Comparison of ENCODE assay signal across 11 cellular contexts in genomic region chr4:10655968-10656367, GRCh38. TPM values are rescaled to one million over a fixed set of nuclear protein-coding genes. Genes with fewer than 3 reads are reported as not detected.
DNase-seq lines count a peak whose midpoint lies in the region; ATAC-seq and TF ChIP-seq lines count a peak whose summit lies in the region.
"Had no signal": no experiment of that assay in that cellular context is flagged by ENCODE, and none has a peak within 500 bp of the region (broad histone marks: within the 10 kb centered on the region; RNA-seq: fewer than 3 reads in every experiment).

No MANE protein-coding gene starts in this region.

- peaks cover 21% of the 10 kb centered on the region for H3K4me1 Mint-ChIP-seq in activated CD4-positive, alpha-beta memory T cell treated with anti-CD3 and anti-CD28 coated beads, Interleukin-2, amount 10 ng/mL, durations not matched to agents 7 days and 5 days
- peaks cover 24% of the 10 kb centered on the region for H3K4me1 Mint-ChIP-seq in activated CD4-positive, alpha-beta memory T cell treated with anti-CD3 and anti-CD28 coated beads for 36 hours (ENCODE audit: low read depth)
- peaks cover 33% of the 10 kb centered on the region for H3K4me1 Mint-ChIP-seq in stimulated activated effector memory CD8-positive, alpha-beta T cell treated with anti-CD3 and anti-CD28 coated beads, Interleukin-12 subunit alpha, Interleukin-12 subunit beta, amount 100 ng/mL, for 72 hours
- peaks cover 5% of the 10 kb centered on the region for H3K4me1 Mint-ChIP-seq in nephron progenitor cell

- DNase-seq in activated CD4-positive, alpha-beta memory T cell treated with anti-CD3 and anti-CD28 coated beads, Interleukin-2, amount 10 ng/mL, durations not matched to agents 7 days and 5 days = no peak
- no peak for DNase-seq in activated CD4-positive, alpha-beta memory T cell treated with anti-CD3 and anti-CD28 coated beads for 36 hours
- DNase-seq in Panc1 (ENCODE audit: low read depth, low spot score) (peak; percentile 13), cardiac fibroblast (ENCODE audit: low read depth in 2 of 2) (peak; percentile 27 to 81), DMS79 (lab: John Stamatoyannopoulos, UW) (no peak), gastrocnemius medialis (no peak), nephron progenitor cell (no peak)
- no peak for DNase-seq in stimulated activated effector memory CD8-positive, alpha-beta T cell treated with anti-CD3 and anti-CD28 coated beads, Interleukin-12 subunit alpha, Interleukin-12 subunit beta, amount 100 ng/mL, for 72 hours (ENCODE audit: low spot score in 2 of 2)
- DNase-seq: effector memory CD8-positive, alpha-beta T cell; NCI-H526; T-helper 9 cell had no signal

- no peak for ATAC-seq in Panc1
- peak; percentile 63 for ATAC-seq in stimulated activated effector memory CD8-positive, alpha-beta T cell treated with anti-CD3 and anti-CD28 coated beads, Interleukin-12 subunit alpha, Interleukin-12 subunit beta, amount 100 ng/mL, for 72 hours
- ATAC-seq in gastrocnemius medialis = no peak
- ATAC-seq: effector memory CD8-positive, alpha-beta T cell had no signal

- H3K9me3 Mint-ChIP-seq in activated CD4-positive, alpha-beta memory T cell treated with anti-CD3 and anti-CD28 coated beads, Interleukin-2, amount 10 ng/mL, durations not matched to agents 7 days and 5 days = no peaks in the 10 kb centered on the region
- no peaks in the 10 kb centered on the region for H3K9me3 Mint-ChIP-seq in activated CD4-positive, alpha-beta memory T cell treated with anti-CD3 and anti-CD28 coated beads for 36 hours
- H3K9me3 Mint-ChIP-seq in stimulated activated effector memory CD8-positive, alpha-beta T cell treated with anti-CD3 and anti-CD28 coated beads, Interleukin-12 subunit alpha, Interleukin-12 subunit beta, amount 100 ng/mL, for 72 hours = no peaks in the 10 kb centered on the region
- H3K9me3 Mint-ChIP-seq in nephron progenitor cell = no peaks in the 10 kb centered on the region
- H3K9me3 Mint-ChIP-seq: effector memory CD8-positive, alpha-beta T cell had no signal

- POLR2A ChIA-PET in activated CD4-positive, alpha-beta memory T cell treated with anti-CD3 and anti-CD28 coated beads, Interleukin-2, amount 10 ng/mL, durations not matched to agents 7 days and 5 days (lab: Charles Lee) = interaction anchor here (0.9 to 1.6 kb wide), 2 partner anchors 15 to 20 kb away, joined by 3 read pairs; no protein-coding TSS in a partner anchor
- POLR2A ChIA-PET in activated CD4-positive, alpha-beta memory T cell treated with anti-CD3 and anti-CD28 coated beads for 36 hours (lab: Charles Lee) = no interaction called here
- POLR2A ChIA-PET in Panc1 (lab: Charles Lee) = no interaction called here

- in situ Hi-C loops in Panc1 (cut with HindIII; ENCODE audit: low pct_unique_long_range_greater_than_20kb, low sequenced_read_pairs) (no loop called here), gastrocnemius medialis (cut with MboI; ENCODE audit: low sequenced_read_pairs in 4 of 4) (no loop called here)

- H3K4me3 Mint-ChIP-seq in activated CD4-positive, alpha-beta memory T cell treated with anti-CD3 and anti-CD28 coated beads, Interleukin-2, amount 10 ng/mL, durations not matched to agents 7 days and 5 days = peak overlapping the region; percentile 45
- no peak overlapping the region for H3K4me3 Mint-ChIP-seq in activated CD4-positive, alpha-beta memory T cell treated with anti-CD3 and anti-CD28 coated beads for 36 hours
- H3K4me3 Mint-ChIP-seq in stimulated activated effector memory CD8-positive, alpha-beta T cell treated with anti-CD3 and anti-CD28 coated beads, Interleukin-12 subunit alpha, Interleukin-12 subunit beta, amount 100 ng/mL, for 72 hours = peak overlapping the region; percentile 36
- H3K4me3 Mint-ChIP-seq in nephron progenitor cell = no peak overlapping the region

- H3K36me3 Mint-ChIP-seq in activated CD4-positive, alpha-beta memory T cell treated with anti-CD3 and anti-CD28 coated beads, Interleukin-2, amount 10 ng/mL, durations not matched to agents 7 days and 5 days (ENCODE audit: low read depth) = no peaks in the 10 kb centered on the region
- no peaks in the 10 kb centered on the region for H3K36me3 Mint-ChIP-seq in activated CD4-positive, alpha-beta memory T cell treated with anti-CD3 and anti-CD28 coated beads for 36 hours
- peaks cover 6% of the 10 kb centered on the region for H3K36me3 Mint-ChIP-seq in stimulated activated effector memory CD8-positive, alpha-beta T cell treated with anti-CD3 and anti-CD28 coated beads, Interleukin-12 subunit alpha, Interleukin-12 subunit beta, amount 100 ng/mL, for 72 hours
- H3K36me3 Mint-ChIP-seq in nephron progenitor cell (ENCODE audit: low read depth) = no peaks in the 10 kb centered on the region

- no peaks in the 10 kb centered on the region for H3K36me3 ChIP-seq in Panc1 (ENCODE audit: control insufficient read depth, insufficient read depth, low read length)
- H3K36me3 ChIP-seq in gastrocnemius medialis = no peaks in the 10 kb centered on the region

- H3K4me3 ChIP-seq in Panc1 (ENCODE audit: low read depth in 2 of 2, low read length in 2 of 2) (peak overlapping the region in 1 of 2 experiments; percentile 14; a peak in 1 of 4 replicates), cardiac fibroblast (replicated peaks in 1 of 2; ENCODE audit: low read depth in 2 of 2, low read length in 2 of 2) (no peak overlapping the region), gastrocnemius medialis (no peak overlapping the region)

- no peak for TF ChIP-seq CTCF in Panc1 (IDR thresholded peaks at IDR 0.05)
- no peak for TF ChIP-seq CTCF in cardiac fibroblast (IDR thresholded peaks at IDR 0.05; ENCODE audit: low read depth, low read length)
- no peak for TF ChIP-seq CTCF in gastrocnemius medialis (IDR thresholded peaks at IDR 0.05 in 4 of 5, conservative IDR thresholded peaks at IDR 0.05 in 1 of 5)
- no peak for TF ChIP-seq CTCF in nephron progenitor cell (IDR thresholded peaks at IDR 0.05)

- H3K27ac ChIP-seq in Panc1 (ENCODE audit: low read length) (no peak overlapping the region), gastrocnemius medialis (no peak overlapping the region)

- H3K27me3 Mint-ChIP-seq in activated CD4-positive, alpha-beta memory T cell treated with anti-CD3 and anti-CD28 coated beads, Interleukin-2, amount 10 ng/mL, durations not matched to agents 7 days and 5 days = peaks cover 5% of the 10 kb centered on the region
- H3K27me3 Mint-ChIP-seq in activated CD4-positive, alpha-beta memory T cell treated with anti-CD3 and anti-CD28 coated beads for 36 hours = peaks cover 8% of the 10 kb centered on the region
- H3K27me3 Mint-ChIP-seq in nephron progenitor cell (ENCODE audit: low read depth, poor library complexity) = no peaks in the 10 kb centered on the region

- peak overlapping the region; percentile 58 for H3K27ac Mint-ChIP-seq in activated CD4-positive, alpha-beta memory T cell treated with anti-CD3 and anti-CD28 coated beads, Interleukin-2, amount 10 ng/mL, durations not matched to agents 7 days and 5 days
- no peak overlapping the region for H3K27ac Mint-ChIP-seq in activated CD4-positive, alpha-beta memory T cell treated with anti-CD3 and anti-CD28 coated beads for 36 hours
- H3K27ac Mint-ChIP-seq in stimulated activated effector memory CD8-positive, alpha-beta T cell treated with anti-CD3 and anti-CD28 coated beads, Interleukin-12 subunit alpha, Interleukin-12 subunit beta, amount 100 ng/mL, for 72 hours = no peak overlapping the region
- H3K27ac Mint-ChIP-seq in nephron progenitor cell = no peak overlapping the region
- H3K27ac Mint-ChIP-seq: effector memory CD8-positive, alpha-beta T cell had no signal

- intact Hi-C loops in activated CD4-positive, alpha-beta memory T cell treated with anti-CD3 and anti-CD28 coated beads for 36 hours (cut with micrococcal nuclease) = loop anchor here (5.0 kb wide), 4 partner anchors 61 to 474 kb away; no protein-coding TSS in a partner anchor
- intact Hi-C loops in Panc1 (cut with micrococcal nuclease; ENCODE audit: unreplicated experiment) (no loop called here), gastrocnemius medialis (cut with DNase I; ENCODE audit: low total_unique reads) (no loop called here)

- H3K9me3 ChIP-seq in Panc1 (ENCODE audit: control insufficient read depth, insufficient read depth, low read depth, low read length) (no peaks in the 10 kb centered on the region), gastrocnemius medialis (no peaks in the 10 kb centered on the region)

- CTCF ChIA-PET in activated CD4-positive, alpha-beta memory T cell treated with anti-CD3 and anti-CD28 coated beads, Interleukin-2, amount 10 ng/mL, durations not matched to agents 7 days and 5 days (lab: Charles Lee) = no interaction called here
- CTCF ChIA-PET in activated CD4-positive, alpha-beta memory T cell treated with anti-CD3 and anti-CD28 coated beads for 36 hours (lab: Charles Lee) = interaction anchor here (0.9 kb wide), 2 partner anchors 18 to 103 kb away, joined by 3 read pairs; no protein-coding TSS in a partner anchor
- CTCF ChIA-PET in Panc1 (lab: Charles Lee) = interaction anchor here (0.7 kb wide), 1 partner anchor 1249 kb away, joined by 8 read pairs; no protein-coding TSS in a partner anchor

- no peak for TF ChIP-seq POLR2A in gastrocnemius medialis (IDR thresholded peaks at IDR 0.05)

- H3K4me1 ChIP-seq in Panc1 (ENCODE audit: control insufficient read depth, insufficient read depth, low read length) = no peaks in the 10 kb centered on the region
- no peaks in the 10 kb centered on the region for H3K4me1 ChIP-seq in gastrocnemius medialis

- H3K27me3 ChIP-seq in Panc1 (ENCODE audit: control insufficient read depth, insufficient read depth, low read length) = no peaks in the 10 kb centered on the region
- H3K27me3 ChIP-seq in gastrocnemius medialis = no peaks in the 10 kb centered on the region

- no TSS peak for BruUV-seq in Panc1 (replicated peaks; lab: Mats Ljungman, UMichigan)

RNA-seq across cellular contexts. Expression of gene CLNK, which starts 28.6 kb away (rescaled TPM):
- total RNA-seq in activated CD4-positive, alpha-beta memory T cell treated with anti-CD3 and anti-CD28 coated beads, Interleukin-2, amount 10 ng/mL, durations not matched to agents 7 days and 5 days = under 1 TPM in 1 of 2 experiments, not detected in 1; 0.10 TPM
- not detected for total RNA-seq in activated CD4-positive, alpha-beta memory T cell treated with anti-CD3 and anti-CD28 coated beads for 36 hours
- total RNA-seq in Panc1 (2021; ENCODE audit: unreplicated experiment) (not detected), gastrocnemius medialis (not detected)
- 0.15 TPM for polyA plus RNA-seq in Panc1 (2012; ENCODE audit: insufficient read length)

Comparison
In these comparisons a context has a peak if more than half of its experiments do, and no peak if none do; other contexts are left out.
1. H3K4me3 Mint-ChIP-seq: peak in activated CD4-positive, alpha-beta memory T cell treated with anti-CD3 and anti-CD28 coated beads, Interleukin-2, amount 10 ng/mL, durations not matched to agents 7 days and 5 days (single experiment) and stimulated activated effector memory CD8-positive, alpha-beta T cell treated with anti-CD3 and anti-CD28 coated beads, Interleukin-12 subunit alpha, Interleukin-12 subunit beta, amount 100 ng/mL, for 72 hours (single experiment); none in activated CD4-positive, alpha-beta memory T cell treated with anti-CD3 and anti-CD28 coated beads for 36 hours (single experiment) and nephron progenitor cell (single experiment).
2. DNase-seq: peak in Panc1 (single experiment) and cardiac fibroblast (2 of 2); none in activated CD4-positive, alpha-beta memory T cell treated with anti-CD3 and anti-CD28 coated beads, Interleukin-2, amount 10 ng/mL, durations not matched to agents 7 days and 5 days (single experiment), activated CD4-positive, alpha-beta memory T cell treated with anti-CD3 and anti-CD28 coated beads for 36 hours (single experiment), stimulated activated effector memory CD8-positive, alpha-beta T cell treated with anti-CD3 and anti-CD28 coated beads, Interleukin-12 subunit alpha, Interleukin-12 subunit beta, amount 100 ng/mL, for 72 hours (0 of 2), DMS79 (single experiment), gastrocnemius medialis (0 of 2) and nephron progenitor cell (single experiment).